Comparison of ENCODE assay signal across 24 cellular contexts in genomic region chr1:45796946-45797345, GRCh38.
"Had no signal": no experiment of that assay in that cellular context is flagged by ENCODE, and none has a peak within 500 bp of the region (broad histone marks: within the 10 kb centered on the region; RNA-seq: fewer than 3 reads in every experiment).

No MANE protein-coding gene starts in this region.

- H3K9me3 ChIP-seq: heart left ventricle, pancreas, right lobe of liver, tibial artery had no signal

- H3K9me3 Mint-ChIP-seq: activated CD8-positive, alpha-beta T cell treated with anti-CD3 and anti-CD28 coated beads for 36 hours; effector memory CD8-positive, alpha-beta T cell; natural killer cell treated with Interleukin-12 subunit alpha and Interleukin-12 subunit beta and Interleukin-15 and Interleukin-18, amount 100 ng/mL, for 72 hours; stimulated activated effector memory CD8-positive, alpha-beta T cell treated with anti-CD3 and anti-CD28 coated beads, Interleukin-12 subunit alpha, Interleukin-12 subunit beta, amount 100 ng/mL, for 72 hours; stimulated activated naive CD8-positive, alpha-beta T cell treated with anti-CD3 and anti-CD28 coated beads, Interleukin-15, amount 100 ng/mL, for 72 hours; T-helper 1 cell treated with Interleukin-12 subunit alpha and Interleukin-12 subunit beta and Interleukin-4 antibody, amounts not matched to agents 30 μg/mL and 1 μg/mL, for 36 hours had no signal

- H3K4me3 ChIP-seq: heart left ventricle, pancreas, right lobe of liver, tibial artery had no signal

- ATAC-seq: activated CD8-positive, alpha-beta memory T cell treated with anti-CD3 and anti-CD28 coated beads, Interleukin-2, amount 10 ng/mL, durations not matched to agents 7 days and 5 days; activated CD8-positive, alpha-beta T cell treated with anti-CD3 and anti-CD28 coated beads for 36 hours; effector memory CD8-positive, alpha-beta T cell; heart left ventricle; left ventricle myocardium superior; natural killer cell treated with Interleukin-12 subunit alpha and Interleukin-12 subunit beta and Interleukin-15 and Interleukin-18, amount 100 ng/mL, for 72 hours; pancreas; right lobe of liver; stimulated activated effector memory CD8-positive, alpha-beta T cell treated with anti-CD3 and anti-CD28 coated beads, Interleukin-12 subunit alpha, Interleukin-12 subunit beta, amount 100 ng/mL, for 72 hours; stimulated activated naive CD8-positive, alpha-beta T cell treated with anti-CD3 and anti-CD28 coated beads, Interleukin-15, amount 100 ng/mL, for 72 hours had no signal

- H3K27ac ChIP-seq: brain microvascular endothelial cell, heart left ventricle, pancreas, right lobe of liver, tibial artery had no signal

- H3K27ac Mint-ChIP-seq: activated CD8-positive, alpha-beta memory T cell treated with anti-CD3 and anti-CD28 coated beads, Interleukin-2, amount 10 ng/mL, durations not matched to agents 7 days and 5 days; activated CD8-positive, alpha-beta T cell treated with anti-CD3 and anti-CD28 coated beads for 36 hours; effector memory CD8-positive, alpha-beta T cell; natural killer cell treated with Interleukin-12 subunit alpha and Interleukin-12 subunit beta and Interleukin-15 and Interleukin-18, amount 100 ng/mL, for 72 hours; stimulated activated effector memory CD8-positive, alpha-beta T cell treated with anti-CD3 and anti-CD28 coated beads, Interleukin-12 subunit alpha, Interleukin-12 subunit beta, amount 100 ng/mL, for 72 hours; stimulated activated naive CD8-positive, alpha-beta T cell treated with anti-CD3 and anti-CD28 coated beads, Interleukin-15, amount 100 ng/mL, for 72 hours; T-helper 1 cell treated with Interleukin-12 subunit alpha and Interleukin-12 subunit beta and Interleukin-4 antibody, amounts not matched to agents 30 μg/mL and 1 μg/mL, for 36 hours had no signal

- H3K4me1 ChIP-seq: pancreas, right lobe of liver had no signal

- H3K36me3 Mint-ChIP-seq: activated CD8-positive, alpha-beta memory T cell treated with anti-CD3 and anti-CD28 coated beads, Interleukin-2, amount 10 ng/mL, durations not matched to agents 7 days and 5 days; natural killer cell treated with Interleukin-12 subunit alpha and Interleukin-12 subunit beta and Interleukin-15 and Interleukin-18, amount 100 ng/mL, for 72 hours; stimulated activated effector memory CD8-positive, alpha-beta T cell treated with anti-CD3 and anti-CD28 coated beads, Interleukin-12 subunit alpha, Interleukin-12 subunit beta, amount 100 ng/mL, for 72 hours had no signal

- FAIRE-seq: islet of Langerhans, pancreas, small intestine had no signal

- DNase-seq: activated CD4-positive, alpha-beta T cell treated with anti-CD3 and anti-CD28 coated beads for 48 hours; activated CD8-positive, alpha-beta memory T cell treated with anti-CD3 and anti-CD28 coated beads, Interleukin-2, amount 10 ng/mL, durations not matched to agents 7 days and 5 days; activated CD8-positive, alpha-beta T cell treated with anti-CD3 and anti-CD28 coated beads for 36 hours; activated gamma-delta T cell; activated naive CD4-positive, alpha-beta T cell treated with anti-CD3 and anti-CD28 coated beads, Interleukin-2, amount 50 U/mL, for 16 hours; activated T-cell treated with anti-CD3 and anti-CD28 coated beads for 4 hours; anterior cingulate cortex; brain microvascular endothelial cell; caudate nucleus; effector memory CD8-positive, alpha-beta T cell; heart left ventricle; left ventricle myocardium superior; mammary epithelial cell; midbrain; pancreas; right lobe of liver; small intestine; stimulated activated CD4-positive, alpha-beta T cell treated with anti-CD3 and anti-CD28 coated beads, Interleukin-2, amount 100 ng/mL, for 24 hours; stimulated activated naive CD8-positive, alpha-beta T cell treated with anti-CD3 and anti-CD28 coated beads, Interleukin-15, amount 100 ng/mL, for 72 hours; tibial artery had no signal

- H3K4me3 Mint-ChIP-seq: activated CD8-positive, alpha-beta memory T cell treated with anti-CD3 and anti-CD28 coated beads, Interleukin-2, amount 10 ng/mL, durations not matched to agents 7 days and 5 days; activated CD8-positive, alpha-beta T cell treated with anti-CD3 and anti-CD28 coated beads for 36 hours; effector memory CD8-positive, alpha-beta T cell; natural killer cell treated with Interleukin-12 subunit alpha and Interleukin-12 subunit beta and Interleukin-15 and Interleukin-18, amount 100 ng/mL, for 72 hours; stimulated activated effector memory CD8-positive, alpha-beta T cell treated with anti-CD3 and anti-CD28 coated beads, Interleukin-12 subunit alpha, Interleukin-12 subunit beta, amount 100 ng/mL, for 72 hours; stimulated activated naive CD8-positive, alpha-beta T cell treated with anti-CD3 and anti-CD28 coated beads, Interleukin-15, amount 100 ng/mL, for 72 hours; T-helper 1 cell treated with Interleukin-12 subunit alpha and Interleukin-12 subunit beta and Interleukin-4 antibody, amounts not matched to agents 30 μg/mL and 1 μg/mL, for 36 hours had no signal

- H3K36me3 ChIP-seq: brain microvascular endothelial cell, heart left ventricle, pancreas, right lobe of liver, tibial artery had no signal

- H3K27me3 ChIP-seq: brain microvascular endothelial cell, pancreas, right lobe of liver had no signal

- H3K4me1 Mint-ChIP-seq: stimulated activated naive CD8-positive, alpha-beta T cell treated with anti-CD3 and anti-CD28 coated beads, Interleukin-15, amount 100 ng/mL, for 72 hours had no signal
